In the genomic region with DNA sequence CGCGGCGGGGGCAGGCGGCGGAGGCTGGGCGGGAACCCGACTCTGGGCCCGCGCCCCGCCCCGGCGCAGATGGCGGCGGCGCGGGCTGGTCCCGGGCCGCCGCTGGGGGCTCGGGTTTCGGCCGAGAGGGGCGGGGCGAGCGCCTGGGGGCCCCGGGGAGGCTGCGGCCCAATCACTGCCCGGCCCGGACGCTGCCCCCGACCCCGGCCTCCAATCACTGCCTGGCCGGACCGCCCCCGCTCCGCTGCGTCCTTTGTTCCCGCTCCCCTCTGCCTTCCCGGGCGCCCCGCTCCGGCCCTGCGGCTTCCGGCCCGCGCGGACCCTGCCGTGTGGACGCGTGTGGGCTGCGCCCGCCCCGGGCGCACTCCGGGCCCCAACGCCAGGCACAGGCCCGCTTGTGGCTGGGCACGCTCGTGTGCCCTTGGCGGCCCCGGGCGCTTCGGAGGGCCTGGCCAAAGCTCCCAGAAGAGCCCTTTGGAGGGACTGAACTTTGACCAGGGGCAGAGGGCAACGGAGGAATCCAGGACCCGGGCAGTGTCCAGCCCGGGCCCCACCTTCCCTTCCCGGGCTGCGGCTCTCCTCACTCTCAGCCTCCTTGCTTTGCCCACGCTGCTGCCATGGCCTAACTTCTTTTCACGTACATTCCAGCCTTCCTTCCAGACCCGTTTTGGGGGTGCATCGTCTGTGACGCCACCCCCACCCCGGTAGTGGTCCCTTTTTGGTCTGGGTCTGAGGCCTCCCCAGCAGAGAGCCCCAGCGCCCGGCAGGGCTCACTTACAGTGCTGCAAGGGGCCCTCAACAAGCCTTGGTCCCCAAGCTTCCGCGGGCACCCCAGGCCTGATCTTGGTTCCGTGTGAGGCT, we compare ENCODE assay signal across 8 cellular contexts. TPM values are rescaled to one million over a fixed set of nuclear protein-coding genes. Genes with fewer than 3 reads are reported as not detected.
DNase-seq lines count a peak whose midpoint lies in the region; ATAC-seq lines count a peak whose summit lies in the region.

No MANE protein-coding gene starts in this region.

- ATAC-seq in GM19455 (IDR thresholded peaks at IDR 0.05; ENCODE audit: unreplicated experiment): peak; percentile 61
- peak; percentile 62 for ATAC-seq in HG03521 (IDR thresholded peaks at IDR 0.05; ENCODE audit: unreplicated experiment)
- peak; percentile 48 to 60 for ATAC-seq in naive B cell (ENCODE audit: low read depth in 2 of 2)
- ATAC-seq in GM18858 (IDR thresholded peaks at IDR 0.05; ENCODE audit: unreplicated experiment): no peak

- H3K9me3 Mint-ChIP-seq in activated CD4-positive, alpha-beta memory T cell treated with anti-CD3 and anti-CD28 coated beads for 36 hours: no peaks in the 10 kb centered on the region
- no peaks in the 10 kb centered on the region for H3K9me3 Mint-ChIP-seq in naive B cell

- H3K4me3 Mint-ChIP-seq in activated CD4-positive, alpha-beta memory T cell treated with anti-CD3 and anti-CD28 coated beads for 36 hours: peak overlapping the region; percentile 50
- H3K4me3 Mint-ChIP-seq in naive B cell: peak overlapping the region; percentile 71 to 93 (median 86)

- peak; percentile 71 for DNase-seq in DMS79 (lab: John Stamatoyannopoulos, UW)
- no peak for DNase-seq in activated CD4-positive, alpha-beta memory T cell treated with anti-CD3 and anti-CD28 coated beads for 36 hours
- DNase-seq in fibroblast of the conjunctiva (ENCODE audit: low read depth): peak; percentile 69
- peak; percentile 49 for DNase-seq in naive B cell
- no peak for DNase-seq in NCI-H1105 treated with DMSO at 0.1 percent for 48 hours (lab: John Stamatoyannopoulos, UW)

- H3K27me3 Mint-ChIP-seq in activated CD4-positive, alpha-beta memory T cell treated with anti-CD3 and anti-CD28 coated beads for 36 hours: peaks cover 19% of the 10 kb centered on the region
- no peaks in the 10 kb centered on the region for H3K27me3 Mint-ChIP-seq in naive B cell

- peaks cover 3% of the 10 kb centered on the region for H3K4me1 Mint-ChIP-seq in activated CD4-positive, alpha-beta memory T cell treated with anti-CD3 and anti-CD28 coated beads for 36 hours (ENCODE audit: low read depth)
- H3K4me1 Mint-ChIP-seq in naive B cell: peaks cover 44 to 63% (median 49%) of the 10 kb centered on the region in 3 donors

- intact Hi-C loops in activated CD4-positive, alpha-beta memory T cell treated with anti-CD3 and anti-CD28 coated beads for 36 hours (cut with micrococcal nuclease): no loop called here

- CTCF ChIA-PET in activated CD4-positive, alpha-beta memory T cell treated with anti-CD3 and anti-CD28 coated beads for 36 hours (lab: Charles Lee): interaction anchor here (0.7 to 21.7 kb wide), 4 partner anchors 11 to 79 kb away, joined by 3 to 578 read pairs (median 4); no protein-coding TSS in a partner anchor

- no peaks in the 10 kb centered on the region for H3K36me3 Mint-ChIP-seq in activated CD4-positive, alpha-beta memory T cell treated with anti-CD3 and anti-CD28 coated beads for 36 hours
- no peaks in the 10 kb centered on the region for H3K36me3 Mint-ChIP-seq in naive B cell

- POLR2A ChIA-PET in activated CD4-positive, alpha-beta memory T cell treated with anti-CD3 and anti-CD28 coated beads for 36 hours (lab: Charles Lee): interaction anchor here (0.6 to 1.0 kb wide), 2 partner anchors 32 to 101 kb away, joined by 3 read pairs; no protein-coding TSS in a partner anchor

- no peak overlapping the region for H3K27ac Mint-ChIP-seq in activated CD4-positive, alpha-beta memory T cell treated with anti-CD3 and anti-CD28 coated beads for 36 hours
- peak overlapping the region in 2 of 6 donors; percentile 88 to 90 for H3K27ac Mint-ChIP-seq in naive B cell

RNA-seq across cellular contexts. Expression of a gene that starts 27.1 kb away (rescaled TPM):
- total RNA-seq in activated CD4-positive, alpha-beta memory T cell treated with anti-CD3 and anti-CD28 coated beads for 36 hours: 1,000 to 10,000 TPM; 1,763 to 1,778 TPM
- polyA plus RNA-seq in naive B cell (ENCODE audit: low read depth in 6 of 6): 1,000 to 10,000 TPM; 1,295 to 2,538 (median 2,137) TPM

Comparison
In these comparisons a context has a peak if more than half of its experiments do, and no peak if none do; other contexts are left out.
1. DNase-seq: peak in DMS79 (single experiment), fibroblast of the conjunctiva (single experiment) and naive B cell (single experiment); none in activated CD4-positive, alpha-beta memory T cell treated with anti-CD3 and anti-CD28 coated beads for 36 hours (single experiment) and NCI-H1105 treated with DMSO at 0.1 percent for 48 hours (single experiment).